19 cellular contexts compared by ENCODE assay signal in genomic region chr11:79030448-79030847, GRCh38.
A peak's percentile ranks its signal among the peaks of the same experiment; 100 is the strongest.
DNase-seq lines count a peak whose midpoint lies in the region; ATAC-seq and TF ChIP-seq lines count a peak whose summit lies in the region.
"Had no signal": no experiment of that assay in that cellular context is flagged by ENCODE, and none has a peak within 500 bp of the region (broad histone marks: within the 10 kb centered on the region; RNA-seq: fewer than 3 reads in every experiment).

No MANE protein-coding gene starts in this region.

- no peaks in the 10 kb centered on the region for H3K9me3 ChIP-seq in heart left ventricle
- no peaks in the 10 kb centered on the region for H3K9me3 ChIP-seq in right atrium auricular region
- H3K9me3 ChIP-seq in psoas muscle, result no peaks in the 10 kb centered on the region
- no peaks in the 10 kb centered on the region for H3K9me3 ChIP-seq in breast epithelium
- H3K9me3 ChIP-seq: A549, Peyer's patch had no signal

- peaks cover 0 to 69% (median 0%) of the 10 kb centered on the region in 9 donors for H3K27me3 ChIP-seq in heart left ventricle
- no peaks in the 10 kb centered on the region for H3K27me3 ChIP-seq in right atrium auricular region
- peaks cover 0 to 3% (median 0%) of the 10 kb centered on the region in 3 donors for H3K27me3 ChIP-seq in psoas muscle (ENCODE audit: insufficient read depth in 3 of 3, low read length in 2 of 3)
- H3K27me3 ChIP-seq in breast epithelium, result peaks cover 0 to 3% of the 10 kb centered on the region in 2 donors
- H3K27me3 ChIP-seq: Peyer's patch had no signal

- H3K4me3 ChIP-seq in heart left ventricle (no peak overlapping the region), right atrium auricular region (no peak overlapping the region), psoas muscle (no peak overlapping the region), breast epithelium (no peak overlapping the region)
- H3K4me3 ChIP-seq: A549, Peyer's patch had no signal

- no peak for TF ChIP-seq CTCF in heart left ventricle (IDR thresholded peaks at IDR 0.05)
- no peak for TF ChIP-seq CTCF in right atrium auricular region (IDR thresholded peaks at IDR 0.05)
- no peak for TF ChIP-seq CTCF in psoas muscle (IDR thresholded peaks at IDR 0.05)
- no peak for TF ChIP-seq CTCF in breast epithelium (IDR thresholded peaks at IDR 0.05)

- H3K36me3 ChIP-seq in heart left ventricle, result no peaks in the 10 kb centered on the region
- no peaks in the 10 kb centered on the region for H3K36me3 ChIP-seq in right atrium auricular region
- H3K36me3 ChIP-seq in psoas muscle (ENCODE audit: insufficient read depth in 1 of 2, low read depth in 1 of 2), result no peaks in the 10 kb centered on the region
- H3K36me3 ChIP-seq in breast epithelium, result no peaks in the 10 kb centered on the region
- H3K36me3 ChIP-seq: Peyer's patch had no signal

- H3K4me1 ChIP-seq in heart left ventricle (peaks cover 0 to 11% (median 0%) of the 10 kb centered on the region in 12 donors), right atrium auricular region (peaks cover 0 to 4% of the 10 kb centered on the region in 2 donors), psoas muscle (peaks cover 8% of the 10 kb centered on the region), breast epithelium (no peaks in the 10 kb centered on the region)
- H3K4me1 ChIP-seq: A549, Peyer's patch had no signal

- DNase-seq in heart left ventricle (peak in 1 of 5 donors; percentile 30), right atrium auricular region (ENCODE audit: low spot score) (no peak), left ventricle myocardium superior (no peak), psoas muscle (no peak), breast epithelium (ENCODE audit: low spot score in 2 of 2) (no peak), 8988T (no peak), SHP77 treated with DMSO at 0.1 percent for 48 hours (lab: John Stamatoyannopoulos, UW) (no peak)
- DNase-seq: EL, GF-D8, NCI-H1092 treated with DMSO at 0.1 percent for 48 hours, NCI-H1436 treated with DMSO at 0.1 percent for 48 hours, NCI-H1930, NCI-H226, NCI-H510A treated with DMSO at 0.1 percent for 48 hours, NCI-H748 treated with DMSO at 0.1 percent for 48 hours, Peyer's patch had no signal

- no peak for TF ChIP-seq POLR2A in heart left ventricle (IDR thresholded peaks at IDR 0.05)
- no peak for TF ChIP-seq POLR2A in breast epithelium (IDR thresholded peaks at IDR 0.05)

- 26 to 39% (median 31%) methylated on average over 9 of the region's 9 CpGs for WGBS in heart left ventricle, 4 donors
- 13 to 25% (median 23%) methylated on average over 9 of the region's 9 CpGs for WGBS in psoas muscle, 3 donors

- intact Hi-C loops in heart left ventricle (cut with DNase I) (no loop called here), left ventricle myocardium superior (cut with micrococcal nuclease) (no loop called here), psoas muscle (cut with DNase I) (loop anchor here in 1 of 2 donors (10.0 kb wide), 1 partner anchor 56 kb away; no protein-coding TSS in a partner anchor), breast epithelium (cut with DNase I; ENCODE audit: low total_unique reads) (no loop called here)

- ATAC-seq in heart left ventricle, result peak; percentile 20 to 74 (median 52)
- peak; percentile 82 for ATAC-seq in left ventricle myocardium superior
- ATAC-seq in psoas muscle, result peak in 3 of 4 donors; percentile 55 to 73 (median 68)
- ATAC-seq: A549, HCT116 had no signal

- H3K27ac ChIP-seq in heart left ventricle (no peak overlapping the region), right atrium auricular region (no peak overlapping the region), psoas muscle (no peak overlapping the region), breast epithelium (no peak overlapping the region)
- H3K27ac ChIP-seq: A549, KMS-11, Peyer's patch had no signal
